Comparison of ENCODE assay signal across 12 cellular contexts in genomic region chr7:96311967-96312366, GRCh38. TPM values are rescaled to one million over a fixed set of nuclear protein-coding genes. Genes with fewer than 3 reads are reported as not detected.
A peak's percentile ranks its signal among the peaks of the same experiment; 100 is the strongest.
DNase-seq lines count a peak whose midpoint lies in the region; ATAC-seq, FAIRE-seq and TF ChIP-seq lines count a peak whose summit lies in the region.
"Had no signal": no experiment of that assay in that cellular context is flagged by ENCODE, and none has a peak within 500 bp of the region (broad histone marks: within the 10 kb centered on the region; RNA-seq: fewer than 3 reads in every experiment).

No MANE protein-coding gene starts in this region.

- peaks cover 3 to 15% of the 10 kb centered on the region in 2 experiments; a peak in 4 of 5 replicates for H3K36me3 ChIP-seq in HepG2 (replicated peaks in 1 of 2; ENCODE audit: control insufficient read depth in 1 of 2, insufficient read depth in 2 of 2, low read length in 2 of 2)
- no peaks in the 10 kb centered on the region for H3K36me3 ChIP-seq in thyroid gland
- H3K36me3 ChIP-seq: transverse colon had no signal

- H3K79me2 ChIP-seq in HepG2 (ENCODE audit: insufficient read depth, low read length) = peaks cover 97% of the 10 kb centered on the region

- H3K4me1 Mint-ChIP-seq in naive thymus-derived CD8-positive, alpha-beta T cell = peaks cover 20 to 58% (median 33%) of the 10 kb centered on the region in 4 donors

- no peak overlapping the region for H2AFZ ChIP-seq in HepG2 (ENCODE audit: low read length)

- H3K4me1 ChIP-seq in HepG2 (ENCODE audit: insufficient read depth, low read length) = peaks cover 88% of the 10 kb centered on the region
- peaks cover 22 to 33% of the 10 kb centered on the region in 2 donors for H3K4me1 ChIP-seq in thyroid gland

- POLR2A ChIA-PET in HepG2 (lab: Yijun Ruan, JAX) = interaction anchor here (0.5 to 1.4 kb wide), 4 partner anchors 8 to 702 kb away, joined by 3 to 6 read pairs (median 3); no protein-coding TSS in a partner anchor
- POLR2A ChIA-PET in naive thymus-derived CD8-positive, alpha-beta T cell (lab: Charles Lee) = no interaction called here

- TF ChIP-seq EP300 in HepG2 (IDR thresholded peaks at IDR 0.05; ENCODE audit: low read depth in 2 of 2, low read length in 2 of 2) = no peak
- no peak for TF ChIP-seq EP300 in HepG2 (CRISPR knock-in tag; IDR thresholded peaks at IDR 0.05; ENCODE audit: borderline replicate concordance)

- no peak for TF ChIP-seq CTCF in HepG2 (CRISPR knock-in tag; IDR thresholded peaks at IDR 0.05)
- no peak for TF ChIP-seq CTCF in thyroid gland (IDR thresholded peaks at IDR 0.05)

- peaks cover 53% of the 10 kb centered on the region for H4K20me1 ChIP-seq in HepG2 (ENCODE audit: insufficient read depth, low read length)

- H3K27ac ChIP-seq in HepG2 (ENCODE audit: extremely low read length, insufficient read depth, low read length) = no peak overlapping the region
- H3K27ac ChIP-seq in thyroid gland = no peak overlapping the region
- H3K27ac ChIP-seq: epithelial cell of prostate, transverse colon had no signal

- in situ Hi-C loops in HepG2 (cut with HindIII; ENCODE audit: extremely low pct_ligation_motif_present, low pct_unique_long_range_greater_than_20kb) = loop anchor here (25.0 kb wide), 1 partner anchor 700 kb away; the partner anchor contains the start of genes DLX5 and DLX6

- WGBS in HepG2 (ENCODE audit: low lambda C conversion rate) = 52% methylated on average over 2 of the region's 2 CpGs
- 74 to 80% methylated on average over 2 of the region's 2 CpGs for whole genome bisulfite sequencing in thyroid gland, 2 donors

- peaks cover 0 to 3% (median 0%) of the 10 kb centered on the region in 3 donors for H3K36me3 Mint-ChIP-seq in naive thymus-derived CD8-positive, alpha-beta T cell

- H3K4me2 ChIP-seq in HepG2 (ENCODE audit: low read depth, low read length) = no peak overlapping the region

- no peaks in the 10 kb centered on the region for H3K27me3 Mint-ChIP-seq in naive thymus-derived CD8-positive, alpha-beta T cell
- H3K27me3 Mint-ChIP-seq: activated naive CD8-positive, alpha-beta T cell treated with anti-CD3 and anti-CD28 coated beads, Interleukin-2, amount 10 ng/mL, durations not matched to agents 7 days and 5 days had no signal

- no peaks in the 10 kb centered on the region for H3K27me3 ChIP-seq in HepG2 (ENCODE audit: control insufficient read depth in 1 of 2, insufficient read depth in 2 of 2, low read length in 2 of 2)
- H3K27me3 ChIP-seq in thyroid gland = no peaks in the 10 kb centered on the region
- H3K27me3 ChIP-seq: transverse colon had no signal

- H3K9ac ChIP-seq in HepG2 (ENCODE audit: insufficient read depth, low read depth, low read length) = no peak overlapping the region

- no peak overlapping the region for H3K4me3 Mint-ChIP-seq in naive thymus-derived CD8-positive, alpha-beta T cell
- H3K4me3 Mint-ChIP-seq: activated naive CD8-positive, alpha-beta T cell treated with anti-CD3 and anti-CD28 coated beads, Interleukin-2, amount 10 ng/mL, durations not matched to agents 7 days and 5 days had no signal

- no peaks in the 10 kb centered on the region for H3K9me3 Mint-ChIP-seq in naive thymus-derived CD8-positive, alpha-beta T cell
- H3K9me3 Mint-ChIP-seq: activated naive CD8-positive, alpha-beta T cell treated with anti-CD3 and anti-CD28 coated beads, Interleukin-2, amount 10 ng/mL, durations not matched to agents 7 days and 5 days had no signal

- TF ChIP-seq POLR2A in HepG2 (IDR thresholded peaks at IDR 0.05; ENCODE audit: insufficient read depth in 1 of 2, low read depth in 2 of 2, low read length in 2 of 2) (no peak), thyroid gland (IDR thresholded peaks at IDR 0.05) (no peak)

- H3K9me3 ChIP-seq in HepG2 (ENCODE audit: low read length) (no peaks in the 10 kb centered on the region), thyroid gland (no peaks in the 10 kb centered on the region)
- H3K9me3 ChIP-seq: transverse colon had no signal

- no peak for FAIRE-seq in HepG2 (lab: Jason Lieb, UNC)
- FAIRE-seq in RCC 7860 (lab: Jason Lieb, UNC) = no peak
- FAIRE-seq: kidney had no signal

- TF ChIP-seq RAD21 in HepG2 (CRISPR knock-in tag; IDR thresholded peaks at IDR 0.05) = no peak

- no peak overlapping the region for H3K27ac Mint-ChIP-seq in naive thymus-derived CD8-positive, alpha-beta T cell
- H3K27ac Mint-ChIP-seq: activated naive CD8-positive, alpha-beta T cell treated with anti-CD3 and anti-CD28 coated beads, Interleukin-2, amount 10 ng/mL, durations not matched to agents 7 days and 5 days had no signal

- DNase-seq in NOMO-1 treated with DMSO at 0.1 percent for 48 hours (lab: John Stamatoyannopoulos, UW; ENCODE audit: unreplicated experiment) = peak; percentile 100
- peak; percentile 13 for DNase-seq in cerebellum (ENCODE audit: low spot score)
- DNase-seq in HepG2 (ENCODE audit: low spot score) = peak; percentile 30
- peak; percentile 34 to 43 for DNase-seq in thyroid gland
- DNase-seq in RCC 7860 (ENCODE audit: low spot score) = no peak
- DNase-seq in naive thymus-derived CD8-positive, alpha-beta T cell = no peak
- DNase-seq: activated CD4-positive, alpha-beta T cell treated with anti-CD3 and anti-CD28 coated beads, Interleukin-2, amount 50 U/mL, for 48 hours; activated naive CD8-positive, alpha-beta T cell treated with anti-CD3 and anti-CD28 coated beads, Interleukin-2, amount 10 ng/mL, durations not matched to agents 7 days and 5 days; kidney; transverse colon had no signal

- no peak; the same call in 2 of the 3 replicates for ATAC-seq in HepG2
- ATAC-seq in GM19324 (IDR thresholded peaks at IDR 0.05; ENCODE audit: low FRiP score, unreplicated experiment) = no peak
- ATAC-seq in naive thymus-derived CD8-positive, alpha-beta T cell = no peak

- CTCF ChIA-PET in HepG2 (lab: Yijun Ruan, JAX; ENCODE audit: low intra/inter-chr PET ratio, low total read pairs) = no interaction called here

- intact Hi-C loops in HepG2 (cut with micrococcal nuclease; ENCODE audit: unreplicated experiment) (no loop called here), thyroid gland (cut with DNase I) (no loop called here)

- H3K4me3 ChIP-seq in HepG2 (replicated peaks in 1 of 3; ENCODE audit: insufficient read depth in 1 of 3, low read depth in 2 of 3, low read length in 3 of 3) = no peak overlapping the region
- H3K4me3 ChIP-seq in thyroid gland (replicated peaks in 1 of 3) = no peak overlapping the region
- H3K4me3 ChIP-seq: transverse colon had no signal

- no TSS peak for BruUV-seq in HepG2 (replicated peaks; lab: Mats Ljungman, UMichigan)

TF ChIP-seq in HepG2, 621 proteins besides CTCF, POLR2A, EP300 and RAD21 (continues in another document):
- TF ChIP-seq LCORL (IDR thresholded peaks at IDR 0.05) (no peak), LCORL (CRISPR knock-in tag; IDR thresholded peaks at IDR 0.05) (peak; percentile 35; the same call in 1 of the 2 replicates), ZNF335 (CRISPR knock-in tag; IDR thresholded peaks at IDR 0.05) (no peak), SSRP1 (CRISPR knock-in tag; IDR thresholded peaks at IDR 0.05) (no peak), SOX13 (IDR thresholded peaks at IDR 0.05) (no peak), SOX13 (CRISPR knock-in tag; conservative IDR thresholded peaks at IDR 0.05 in 1 of 2, IDR thresholded peaks at IDR 0.05 in 1 of 2) (0 out of 4 replicates have a peak, but pooled peaks of 1 of the 2 experiments have one; percentile 8), CEBPB (IDR thresholded peaks at IDR 0.05; ENCODE audit: borderline replicate concordance, low read depth, low read length) (peak; percentile 82), ZNF207 (IDR thresholded peaks at IDR 0.05; ENCODE audit: borderline replicate concordance) (no peak)

RNA-seq across cellular contexts. Expression of gene SLC25A13, which starts 9.9 kb away (rescaled TPM):
- total RNA-seq in cerebellum = 16.2 TPM
- 84.9 and 112 TPM in 2 replicates for total RNA-seq in HepG2 (2016; rRNA removed; fragmentation: Illumina TruSeq; extraction: Trizol)
- total RNA-seq in HepG2 (2016; cell fraction: cytosol; rRNA removed; fragmentation: Illumina TruSeq; extraction: Trizol; ENCODE audit: low read depth) = 42.8 and 48.3 TPM in 2 replicates
- total RNA-seq in HepG2 (2016; cell fraction: insoluble cytoplasmic fraction; rRNA removed; fragmentation: Illumina TruSeq; extraction: Trizol) = 87.2 and 111 TPM in 2 replicates
- 55.1 and 60.6 TPM in 2 replicates for total RNA-seq in HepG2 (2016; cell fraction: membrane; rRNA removed; fragmentation: Illumina TruSeq; extraction: Trizol)
- total RNA-seq in HepG2 (2016; cell fraction: nucleus; rRNA removed; fragmentation: Illumina TruSeq; extraction: Trizol) = 73.7 and 78.0 TPM in 2 replicates
- polyA plus RNA-seq in HepG2 (2011; rRNA removed) = 32.7 and 36.2 TPM in 2 replicates
- 18.3 and 29.4 TPM in 2 replicates for polyA plus RNA-seq in HepG2 (2011; cell fraction: cytosol; rRNA removed)
- 32.1 and 35.6 TPM in 2 replicates for polyA plus RNA-seq in HepG2 (2011; cell fraction: nucleus; rRNA removed)
- polyA plus RNA-seq in HepG2 (2012) = 40.3 and 51.0 TPM in 2 replicates
- 14.6 and 15.8 TPM in 2 replicates for polyA plus RNA-seq in HepG2 (2016; cell fraction: cytosol; fragmentation: Illumina TruSeq; extraction: Trizol; ENCODE audit: low read depth)
- polyA plus RNA-seq in HepG2 (2016; cell fraction: insoluble cytoplasmic fraction; fragmentation: Illumina TruSeq; extraction: Trizol; ENCODE audit: low read depth) = 94.2 and 94.4 TPM in 2 replicates
- 28.0 and 33.7 TPM in 2 replicates for polyA plus RNA-seq in HepG2 (2016; cell fraction: membrane; fragmentation: Illumina TruSeq; extraction: Trizol; ENCODE audit: low read depth)
- polyA plus RNA-seq in HepG2 (2016; cell fraction: nucleus; fragmentation: Illumina TruSeq; extraction: Trizol; ENCODE audit: insufficient read depth, low read depth) = 68.9 and 70.7 TPM in 2 replicates
- 25.8 and 44.3 TPM in 2 replicates for polyA minus RNA-seq in HepG2 (2011; rRNA and poly(A)+ RNA removed; ENCODE audit: low replicate concordance)
- polyA minus RNA-seq in HepG2 (2011; cell fraction: cytosol; rRNA and poly(A)+ RNA removed) = 36.7 and 39.4 TPM in 2 replicates
- 71.4 and 83.4 TPM in 2 replicates for polyA minus RNA-seq in HepG2 (2011; cell fraction: nucleus; rRNA and poly(A)+ RNA removed)
- total RNA-seq in thyroid gland = 10 to 100 TPM; 22.7 to 36.1 (median 30.2) TPM
- 10 to 100 TPM in 1 of 2 experiments, 1 to 10 TPM in 1; 8.2 to 12.1 TPM for total RNA-seq in naive thymus-derived CD8-positive, alpha-beta T cell
- 1 to 10 TPM; 3.1 to 5.8 (median 3.6) TPM for polyA plus RNA-seq in naive thymus-derived CD8-positive, alpha-beta T cell

Comparison
In these comparisons a context has a peak if more than half of its experiments do, and no peak if none do; other contexts are left out.
1. DNase-seq: peak in NOMO-1 treated with DMSO at 0.1 percent for 48 hours (single experiment), cerebellum (single experiment), HepG2 (single experiment) and thyroid gland (2 of 2); none in RCC 7860 (single experiment) and naive thymus-derived CD8-positive, alpha-beta T cell (0 of 10).